ENCODE assay signal across 8 cellular contexts in the genomic region with DNA sequence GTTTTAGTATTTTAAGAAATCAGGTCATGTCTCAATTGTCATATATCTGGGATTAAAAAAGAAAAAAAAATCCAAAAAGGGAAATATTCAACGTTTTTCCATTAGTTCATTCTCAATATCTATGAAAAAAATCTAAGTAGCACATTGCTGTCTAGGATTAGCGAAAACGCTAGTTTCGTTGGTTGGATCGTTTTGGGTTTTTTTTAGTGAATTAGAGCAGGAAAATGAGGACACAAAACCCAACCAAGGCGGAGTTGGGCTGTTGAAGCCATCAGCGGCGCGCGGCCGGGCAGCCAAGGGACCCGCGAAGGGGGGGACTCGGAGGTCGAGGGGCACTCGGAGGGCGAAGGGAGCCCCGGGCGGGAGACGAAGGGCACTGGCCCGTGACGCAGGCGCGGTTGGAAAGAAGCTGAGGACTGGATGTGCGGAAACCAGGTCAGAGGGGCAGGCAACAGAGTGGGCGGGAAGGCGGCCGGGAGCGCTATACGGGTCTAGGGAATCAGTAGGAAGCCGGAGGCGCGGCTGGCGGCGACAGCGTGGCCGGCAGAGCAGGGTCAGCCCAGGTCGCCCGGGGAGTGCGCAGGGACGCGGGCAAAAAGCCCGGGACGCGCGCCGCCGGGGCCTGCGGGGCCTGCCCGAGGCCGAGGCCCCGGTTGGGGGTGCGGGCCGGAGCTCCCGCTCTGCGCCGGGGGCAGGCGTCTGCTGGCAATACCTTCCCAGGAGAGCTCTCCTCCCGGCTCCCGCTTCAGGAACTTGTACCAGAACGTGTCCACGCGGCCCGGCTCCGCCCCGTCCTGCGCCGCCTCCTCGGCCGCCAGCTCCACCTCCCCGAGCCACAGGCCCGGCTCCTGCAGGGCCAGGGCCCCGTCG. TPM values are rescaled to one million over a fixed set of nuclear protein-coding genes. Genes with fewer than 3 reads are reported as not detected.
DNase-seq lines count a peak whose midpoint lies in the region; TF ChIP-seq lines count a peak whose summit lies in the region.

No MANE protein-coding gene starts in this region.

- no peaks in the 10 kb centered on the region for H3K9me3 ChIP-seq in stomach smooth muscle (ENCODE audit: control insufficient read depth in 2 of 2, low read length in 2 of 2)

- peak overlapping the region; percentile 90 to 96 for H3K9ac ChIP-seq in stomach smooth muscle (ENCODE audit: low read length in 2 of 2)

- H3K4me3 Mint-ChIP-seq in neural crest cell = peak overlapping the region; percentile 94

- peaks cover 13% of the 10 kb centered on the region for H3K36me3 Mint-ChIP-seq in neural crest cell (ENCODE audit: low read depth)

- H3K27me3 Mint-ChIP-seq in neural crest cell (ENCODE audit: low read depth) = no peaks in the 10 kb centered on the region

- CTCF ChIA-PET in RWPE1 (lab: Yijun Ruan, JAX) = interaction anchor here (0.7 to 1.0 kb wide), 2 partner anchors 18 to 170 kb away, joined by 3 to 4 read pairs; no protein-coding TSS in a partner anchor

- POLR2A ChIA-PET in RWPE1 (lab: Yijun Ruan, JAX; ENCODE audit: low non-redundant PET) = interaction anchor here (0.5 to 2.2 kb wide), 8 partner anchors 9 to 812 kb away, joined by 3 to 17 read pairs (median 4); partner anchors contain the start of gene FBXO30

- DNase-seq in Daoy (ENCODE audit: low read depth) = peak; percentile 97
- peak; percentile 82 for DNase-seq in H4 (ENCODE audit: low spot score)
- DNase-seq in LHCN-M2 (ENCODE audit: low read depth) = peak; percentile 91
- peak; percentile 90 for DNase-seq in RWPE1 (ENCODE audit: low spot score)
- DNase-seq in activated effector memory CD4-positive, alpha-beta T cell treated with anti-CD3 and anti-CD28 coated beads, Interleukin-2, amount 50 U/mL, for 16 hours = peak; percentile 87
- DNase-seq in fibroblast of villous mesenchyme (ENCODE audit: low read depth) = peak; percentile 89
- peak; percentile 88 for DNase-seq in neural crest cell (ENCODE audit: low read depth, low spot score)

- H3K36me3 ChIP-seq in stomach smooth muscle (ENCODE audit: control insufficient read depth in 2 of 2, insufficient read depth in 2 of 2, low read length in 2 of 2) = peaks cover 0 to 2% of the 10 kb centered on the region in 2 donors

- H3K4me3 ChIP-seq in fibroblast of villous mesenchyme (ENCODE audit: low read depth, low read length) (peak overlapping the region; percentile 74), stomach smooth muscle (ENCODE audit: low read length in 2 of 2) (peak overlapping the region; percentile 84 to 86)

- peak overlapping the region; percentile 97 for H3K27ac ChIP-seq in RWPE1
- H3K27ac ChIP-seq in stomach smooth muscle (ENCODE audit: low read length) = peak overlapping the region; percentile 96

- peaks cover 8% of the 10 kb centered on the region for H3K9me3 Mint-ChIP-seq in neural crest cell

- peaks cover 10% of the 10 kb centered on the region for H3K4me1 ChIP-seq in stomach smooth muscle (ENCODE audit: control insufficient read depth, insufficient read depth, low read length)

- TF ChIP-seq CTCF in RWPE1 (conservative IDR thresholded peaks at IDR 0.05; ENCODE audit: low read depth) (no peak), fibroblast of villous mesenchyme (IDR thresholded peaks at IDR 0.05; ENCODE audit: insufficient read depth, low read depth, low read length) (no peak), neural crest cell (conservative IDR thresholded peaks at IDR 0.05) (no peak)

- peak overlapping the region; percentile 94 for H3K27ac Mint-ChIP-seq in neural crest cell (ENCODE audit: unreplicated experiment)

- H3K4me1 Mint-ChIP-seq in neural crest cell = peaks cover 12% of the 10 kb centered on the region

- H3K27me3 ChIP-seq in stomach smooth muscle (ENCODE audit: control insufficient read depth in 1 of 2, insufficient read depth in 2 of 2, low read length in 2 of 2) = no peaks in the 10 kb centered on the region

RNA-seq across cellular contexts. Expression of gene EPM2A, which starts 0.6 kb away (rescaled TPM):
- total RNA-seq in Daoy (2014; rRNA removed; shearing (Covaris generic)) = 10.7 and 16.8 TPM in 2 replicates
- total RNA-seq in H4 (2014; rRNA removed; shearing (Covaris generic)) = 6.9 and 8.4 TPM in 2 replicates
- total RNA-seq in LHCN-M2 (2014; rRNA removed) (7.0 and 7.1 TPM in 2 replicates), fibroblast of villous mesenchyme (7.7 and 7.8 TPM in 2 replicates), neural crest cell (8.0 and 10.8 TPM in 2 replicates)
- polyA plus RNA-seq in LHCN-M2 (2012) = 2.9 TPM

Comparison
In these comparisons a context has a peak if more than half of its experiments do, and no peak if none do; other contexts are left out.
1. Peak in every context shown above with its lines: DNase-seq, H3K4me3 ChIP-seq and H3K27ac ChIP-seq.